Comparison of ENCODE assay signal across 25 cellular contexts in the genomic region with DNA sequence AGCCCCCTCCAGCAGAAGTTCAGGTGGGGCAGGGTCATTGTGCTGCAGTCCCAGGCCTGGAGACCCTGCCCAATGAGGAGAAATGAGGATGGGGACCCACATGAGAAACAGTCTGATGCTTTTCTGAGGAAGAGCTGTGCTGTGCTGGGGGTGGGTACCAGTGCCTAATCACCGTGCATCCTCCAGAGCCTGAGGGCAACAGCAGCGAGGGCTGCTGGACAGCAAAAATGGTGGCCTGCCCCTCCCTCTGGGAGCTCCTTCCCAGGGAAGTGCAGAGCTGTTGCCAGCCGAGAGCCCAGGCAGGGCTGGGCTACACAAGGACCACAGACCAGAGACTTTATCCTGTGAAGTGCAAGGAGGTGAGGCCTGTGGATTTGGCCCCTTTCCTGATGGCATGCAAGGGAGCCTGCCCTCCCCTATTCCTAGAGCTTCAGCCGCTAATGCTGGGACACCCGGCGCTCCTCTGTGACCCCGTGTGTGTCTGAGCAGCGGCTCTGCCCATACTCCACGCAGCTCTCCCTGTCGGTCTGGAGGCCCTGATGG.
DNase-seq lines count a peak whose midpoint lies in the region; ATAC-seq, FAIRE-seq and TF ChIP-seq lines count a peak whose summit lies in the region.
"Had no signal": no experiment of that assay in that cellular context is flagged by ENCODE, and none has a peak within 500 bp of the region (broad histone marks: within the 10 kb centered on the region; RNA-seq: fewer than 3 reads in every experiment).

No MANE protein-coding gene starts in this region.

- no peak overlapping the region for H2BK120ac ChIP-seq in neuronal stem cell (ENCODE audit: low read depth, low read length)

- H3K79me1 ChIP-seq in neuronal stem cell (ENCODE audit: low read depth, low read length), result no peaks in the 10 kb centered on the region

- no peak overlapping the region for H2BK12ac ChIP-seq in neuronal stem cell (ENCODE audit: low read length)

- H3K4me2 ChIP-seq in neuronal stem cell (ENCODE audit: insufficient read depth, low read length, poor library complexity, severe bottlenecking), result no peak overlapping the region
- H3K4me2 ChIP-seq: GM23338 had no signal

- H2BK5ac ChIP-seq in neuronal stem cell (ENCODE audit: low read length), result peak overlapping the region; percentile 82

- no peak overlapping the region for H3K4me3 ChIP-seq in right cardiac atrium (ENCODE audit: low read length)
- H3K4me3 ChIP-seq in neuronal stem cell (ENCODE audit: low read length in 2 of 2), result no peak overlapping the region
- H3K4me3 ChIP-seq: GM23338, SK-N-MC had no signal

- H2BK15ac ChIP-seq in neuronal stem cell (ENCODE audit: low read length), result no peak overlapping the region

- no peak overlapping the region for H4K8ac ChIP-seq in neuronal stem cell (ENCODE audit: low read depth, low read length)

- no peaks in the 10 kb centered on the region for H3K4me1 ChIP-seq in right cardiac atrium (ENCODE audit: control insufficient read depth, insufficient read depth, low read length)
- H3K4me1 ChIP-seq in neuronal stem cell (ENCODE audit: control insufficient read depth in 2 of 2, insufficient read depth in 1 of 2, low read depth in 1 of 2, low read length in 2 of 2), result peaks cover 0 to 8% of the 10 kb centered on the region in 2 donors
- H3K4me1 ChIP-seq: BE2C had no signal

- H3K9me3 ChIP-seq in right cardiac atrium (ENCODE audit: control insufficient read depth, low read length), result no peaks in the 10 kb centered on the region
- H3K9me3 ChIP-seq in neuronal stem cell (replicated peaks in 1 of 2; ENCODE audit: control insufficient read depth in 2 of 2, insufficient read depth in 1 of 2, low read depth in 1 of 2, low read length in 2 of 2), result peaks cover 0 to 3% of the 10 kb centered on the region in 2 donors
- H3K9me3 ChIP-seq: BE2C had no signal

- peak overlapping the region; percentile 82 for H3K14ac ChIP-seq in neuronal stem cell (ENCODE audit: low read length)

- no peaks in the 10 kb centered on the region for H3K36me3 ChIP-seq in neuronal stem cell (replicated peaks in 1 of 2; ENCODE audit: control insufficient read depth in 2 of 2, insufficient read depth in 2 of 2, low read length in 2 of 2)
- H3K36me3 ChIP-seq: BE2C had no signal

- H4K91ac ChIP-seq in neuronal stem cell (ENCODE audit: low read depth, low read length, poor library complexity), result no peak overlapping the region

- peak overlapping the region; percentile 67 for H2AFZ ChIP-seq in neuronal stem cell (ENCODE audit: low read length)
- H2AFZ ChIP-seq: GM23338 had no signal

- no peak overlapping the region for H3K9ac ChIP-seq in neuronal stem cell (ENCODE audit: low read depth, low read length, poor library complexity)

- TF ChIP-seq POLR2A in GM12891 (IDR thresholded peaks at IDR 0.05; ENCODE audit: low read depth, low read length), result no peak

- no peak overlapping the region for H3K23ac ChIP-seq in neuronal stem cell (ENCODE audit: low read depth, low read length, poor library complexity)

- DNase-seq in right cardiac atrium, result peak in 2 of 3 donors; percentile 13 to 32
- DNase-seq in Right ventricle myocardium superior, result no peak
- DNase-seq in foreskin melanocyte, result peak; percentile 17
- no peak for DNase-seq in neuronal stem cell (ENCODE audit: low spot score)
- no peak for DNase-seq in GM19240 (ENCODE audit: insufficient read length, low spot score)
- DNase-seq in left colon, result no peak
- no peak for DNase-seq in GM12891 (ENCODE audit: insufficient read length, low spot score)
- DNase-seq: 8988T; ACHN; BE2C; CD8-positive, alpha-beta memory T cell; DMS 273 treated with DMSO at 0.1 percent for 48 hours; DMS79 treated with DMSO at 0.1 percent for 48 hours; H9; KBM-7; MV-4-11; NCI-H1105; NCI-H1436 treated with DMSO at 0.1 percent for 48 hours; NCI-H2029; NCI-H446 treated with DMSO at 0.1 percent for 48 hours; NCI-H526 treated with DMSO at 0.1 percent for 48 hours; SIG-M5 had no signal

- 87% methylated on average over 10 of the region's 10 CpGs for WGBS in right cardiac atrium
- no CpG with 5 or more reads among the region's 10 CpGs for WGBS in neuronal stem cell (ENCODE audit: extremely low coverage in 2 of 2, insufficient read length in 2 of 2, insufficient replicate concordance in 1 of 2), 2 donors

- intact Hi-C loops in right cardiac atrium (cut with DNase I), result no loop called here
- intact Hi-C loops in Right ventricle myocardium superior (cut with DNase I), result no loop called here
- intact Hi-C loops in left colon (cut with DNase I, micrococcal nuclease), result no loop called here

- FAIRE-seq in GM12891 (lab: Jason Lieb, UNC), result no peak

- no peak overlapping the region for H3K4ac ChIP-seq in neuronal stem cell (ENCODE audit: low read length)

- ATAC-seq in right cardiac atrium (no peak), Right ventricle myocardium superior (ENCODE audit: poor library complexity) (no peak), left colon (no peak)
- ATAC-seq: Panc1 had no signal

- H3K18ac ChIP-seq in neuronal stem cell (ENCODE audit: low read length), result peak overlapping the region; percentile 83

- no peak overlapping the region for H3K27ac ChIP-seq in right cardiac atrium (ENCODE audit: low read length)
- no peak overlapping the region for H3K27ac ChIP-seq in neuronal stem cell (replicated peaks; ENCODE audit: low read length)
- H3K27ac ChIP-seq: SK-N-MC had no signal

- H3K27me3 ChIP-seq in right cardiac atrium (ENCODE audit: control insufficient read depth, insufficient read depth), result no peaks in the 10 kb centered on the region
- H3K27me3 ChIP-seq in neuronal stem cell (ENCODE audit: control insufficient read depth in 3 of 3, insufficient read depth in 3 of 3, low read depth in 1 of 3, low read length in 3 of 3), result no peaks in the 10 kb centered on the region
- H3K27me3 ChIP-seq: BE2C had no signal

- H2AK5ac ChIP-seq in neuronal stem cell (ENCODE audit: low read depth, low read length), result peak overlapping the region; percentile 88

TF ChIP-seq in GM12891, 5 proteins besides CTCF, POLR2A, EP300 and RAD21:
- TF ChIP-seq PAX5 (IDR thresholded peaks at IDR 0.05; ENCODE audit: insufficient read depth, low read length, severe bottlenecking), result no peak

Comparison
In these comparisons a context has a peak if more than half of its experiments do, and no peak if none do; other contexts are left out.
1. DNase-seq: peak in right cardiac atrium (2 of 3) and foreskin melanocyte (single experiment); none in Right ventricle myocardium superior (single experiment), neuronal stem cell (single experiment), GM19240 (single experiment), left colon (0 of 2) and GM12891 (single experiment).